ENCODE assay signal across 24 cellular contexts in the genomic region with DNA sequence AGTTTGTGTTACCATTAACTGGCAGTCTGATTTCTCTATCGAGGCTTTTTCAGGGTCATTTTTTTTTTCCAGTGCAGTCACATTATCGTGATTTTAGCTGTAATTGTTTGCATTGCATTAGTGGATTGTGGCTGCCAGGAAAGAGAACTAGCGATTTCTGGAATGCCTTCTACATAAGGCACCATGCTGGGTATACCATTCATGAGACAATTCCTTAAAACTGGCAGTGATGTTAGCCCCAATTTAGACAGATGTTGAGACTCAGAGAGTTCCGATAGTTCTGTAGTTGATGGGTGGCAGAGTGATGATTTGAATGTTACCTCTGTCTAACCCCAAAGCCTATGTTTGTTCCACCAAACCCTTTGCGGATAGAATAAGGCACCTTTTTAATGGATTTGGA.
DNase-seq lines count a peak whose midpoint lies in the region; TF ChIP-seq lines count a peak whose summit lies in the region.
"Had no signal": no experiment of that assay in that cellular context is flagged by ENCODE, and none has a peak within 500 bp of the region (broad histone marks: within the 10 kb centered on the region; RNA-seq: fewer than 3 reads in every experiment).

No MANE protein-coding gene starts in this region.

- in situ Hi-C loops in astrocyte of the cerebellum (cut with HindIII; ENCODE audit: low sequenced_read_pairs): no loop called here

- H3K27ac Mint-ChIP-seq in MCF 10A (ENCODE audit: low read depth, unreplicated experiment): no peak overlapping the region
- H3K27ac Mint-ChIP-seq: B cell, CD14-positive monocyte had no signal

- no peaks in the 10 kb centered on the region for H3K36me3 Mint-ChIP-seq in MCF 10A (ENCODE audit: insufficient read depth, unreplicated experiment)
- H3K36me3 Mint-ChIP-seq: CD14-positive monocyte; CD8-positive, alpha-beta memory T cell had no signal

- H3K4me3 ChIP-seq in astrocyte of the cerebellum (ENCODE audit: low read depth, low read length) (no peak overlapping the region), esophagus muscularis mucosa (no peak overlapping the region)
- H3K4me3 ChIP-seq: PC-9, SJCRH30 had no signal

- H3K9me3 Mint-ChIP-seq in MCF 10A (ENCODE audit: unreplicated experiment): no peaks in the 10 kb centered on the region

- no peak for TF ChIP-seq POLR2A in esophagus muscularis mucosa (IDR thresholded peaks at IDR 0.05; ENCODE audit: low read depth)

- POLR2A ChIA-PET in MCF 10A (lab: Yijun Ruan, JAX): no interaction called here

- no peaks in the 10 kb centered on the region for H3K27me3 ChIP-seq in esophagus muscularis mucosa
- H3K27me3 ChIP-seq: SJCRH30 had no signal

- intact Hi-C loops in esophagus muscularis mucosa (cut with DNase I): no loop called here
- intact Hi-C loops in MCF 10A (cut with micrococcal nuclease): no loop called here

- H3K27me3 Mint-ChIP-seq in MCF 10A (ENCODE audit: insufficient read depth, unreplicated experiment): no peaks in the 10 kb centered on the region
- H3K27me3 Mint-ChIP-seq: B cell had no signal

- peaks cover 8% of the 10 kb centered on the region for H3K4me1 Mint-ChIP-seq in MCF 10A (ENCODE audit: insufficient read depth, unreplicated experiment)
- H3K4me1 Mint-ChIP-seq: B cell; CD14-positive monocyte; CD8-positive, alpha-beta memory T cell had no signal

- no peak; the same call in 1 of the 2 replicates for TF ChIP-seq RAD21 in Ishikawa (IDR thresholded peaks at IDR 0.05; ENCODE audit: low read depth)

- H3K36me3 ChIP-seq in esophagus muscularis mucosa: no peaks in the 10 kb centered on the region
- H3K36me3 ChIP-seq: SJCRH30 had no signal

- no peak overlapping the region for H3K27ac ChIP-seq in esophagus muscularis mucosa (replicated peaks in 1 of 4)
- H3K27ac ChIP-seq: PC-9, SJCRH30 had no signal

- BruUV-seq in MCF 10A (replicated peaks; lab: Mats Ljungman, UMichigan): no TSS peak

- DNase-seq in astrocyte of the cerebellum (ENCODE audit: low read depth): peak; percentile 44
- DNase-seq in esophagus muscularis mucosa (ENCODE audit: extremely low spot score): peak; percentile 57
- no peak for DNase-seq in GM20000 (ENCODE audit: low spot score)
- DNase-seq in activated CD8-positive, alpha-beta memory T cell treated with anti-CD3 and anti-CD28 coated beads for 24 hours: no peak
- DNase-seq in NCI-H510A treated with DMSO at 0.1 percent for 48 hours (lab: John Stamatoyannopoulos, UW): no peak
- DNase-seq in MCF 10A (ENCODE audit: unreplicated experiment): no peak
- DNase-seq: CD8-positive, alpha-beta memory T cell; DMS 273 treated with DMSO at 0.1 percent for 48 hours; DMS79 treated with DMSO at 0.1 percent for 48 hours; GF-D8; KG1; MM.1S; NCI-H1417; NCI-H1694; NCI-H2029 treated with DMSO at 0.1 percent for 48 hours; NCI-H226; NCI-H510A; NCI-H748 treated with DMSO at 0.1 percent for 48 hours; NK-92 treated with Interleukin-12 subunit alpha and Interleukin-12 subunit beta, amount 100 ng/mL, for 24 hours; PC-9; SJCRH30 had no signal

- TF ChIP-seq CTCF in astrocyte of the cerebellum (IDR thresholded peaks at IDR 0.05; ENCODE audit: low read depth, low read length, missing control alignments) (no peak), esophagus muscularis mucosa (IDR thresholded peaks at IDR 0.05) (no peak), GM20000 (IDR thresholded peaks at IDR 0.05; ENCODE audit: extremely low read depth, missing control alignments) (no peak), MCF 10A (IDR thresholded peaks at IDR 0.05; ENCODE audit: unreplicated experiment) (no peak)

- CTCF ChIA-PET in MCF 10A (lab: Yijun Ruan, JAX): interaction anchor here (0.7 kb wide), 1 partner anchor 11 kb away, joined by 3 read pairs; no protein-coding TSS in a partner anchor

- peaks cover 0 to 3% (median 0%) of the 10 kb centered on the region in 4 donors for H3K4me1 ChIP-seq in esophagus muscularis mucosa

- H3K4me3 Mint-ChIP-seq in MCF 10A (ENCODE audit: unreplicated experiment): no peak overlapping the region
- H3K4me3 Mint-ChIP-seq: B cell; CD14-positive monocyte; CD8-positive, alpha-beta memory T cell had no signal

- TF ChIP-seq EP300 in Ishikawa (IDR thresholded peaks at IDR 0.05; ENCODE audit: borderline replicate concordance) (peak; percentile 95), esophagus muscularis mucosa (IDR thresholded peaks at IDR 0.05) (no peak)

- H3K9me3 ChIP-seq in esophagus muscularis mucosa: no peaks in the 10 kb centered on the region
- H3K9me3 ChIP-seq: SJCRH30 had no signal

- 89% methylated on average over 5 of the region's 5 CpGs for WGBS in esophagus muscularis mucosa

TF ChIP-seq in Ishikawa, 13 proteins besides CTCF, POLR2A, EP300 and RAD21:
- TF ChIP-seq CEBPB (IDR thresholded peaks at IDR 0.05): peak; percentile 42; the same call in 1 of the 2 replicates
- no peak for TF ChIP-seq EGR1 (IDR thresholded peaks at IDR 0.05)
- TF ChIP-seq FOXM1 (IDR thresholded peaks at IDR 0.05; ENCODE audit: borderline replicate concordance, low read depth): peak; percentile 92
- TF ChIP-seq, protein P1, sequence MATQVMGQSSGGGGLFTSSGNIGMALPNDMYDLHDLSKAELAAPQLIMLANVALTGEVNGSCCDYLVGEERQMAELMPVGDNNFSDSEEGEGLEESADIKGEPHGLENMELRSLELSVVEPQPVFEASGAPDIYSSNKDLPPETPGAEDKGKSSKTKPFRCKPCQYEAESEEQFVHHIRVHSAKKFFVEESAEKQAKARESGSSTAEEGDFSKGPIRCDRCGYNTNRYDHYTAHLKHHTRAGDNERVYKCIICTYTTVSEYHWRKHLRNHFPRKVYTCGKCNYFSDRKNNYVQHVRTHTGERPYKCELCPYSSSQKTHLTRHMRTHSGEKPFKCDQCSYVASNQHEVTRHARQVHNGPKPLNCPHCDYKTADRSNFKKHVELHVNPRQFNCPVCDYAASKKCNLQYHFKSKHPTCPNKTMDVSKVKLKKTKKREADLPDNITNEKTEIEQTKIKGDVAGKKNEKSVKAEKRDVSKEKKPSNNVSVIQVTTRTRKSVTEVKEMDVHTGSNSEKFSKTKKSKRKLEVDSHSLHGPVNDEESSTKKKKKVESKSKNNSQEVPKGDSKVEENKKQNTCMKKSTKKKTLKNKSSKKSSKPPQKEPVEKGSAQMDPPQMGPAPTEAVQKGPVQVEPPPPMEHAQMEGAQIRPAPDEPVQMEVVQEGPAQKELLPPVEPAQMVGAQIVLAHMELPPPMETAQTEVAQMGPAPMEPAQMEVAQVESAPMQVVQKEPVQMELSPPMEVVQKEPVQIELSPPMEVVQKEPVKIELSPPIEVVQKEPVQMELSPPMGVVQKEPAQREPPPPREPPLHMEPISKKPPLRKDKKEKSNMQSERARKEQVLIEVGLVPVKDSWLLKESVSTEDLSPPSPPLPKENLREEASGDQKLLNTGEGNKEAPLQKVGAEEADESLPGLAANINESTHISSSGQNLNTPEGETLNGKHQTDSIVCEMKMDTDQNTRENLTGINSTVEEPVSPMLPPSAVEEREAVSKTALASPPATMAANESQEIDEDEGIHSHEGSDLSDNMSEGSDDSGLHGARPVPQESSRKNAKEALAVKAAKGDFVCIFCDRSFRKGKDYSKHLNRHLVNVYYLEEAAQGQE (IDR thresholded peaks at IDR 0.05; ENCODE audit: low read depth): no peak
- TF ChIP-seq CREB1 (IDR thresholded peaks at IDR 0.05; ENCODE audit: low read depth): no peak
- TF ChIP-seq USF1 (IDR thresholded peaks at IDR 0.05): 0 out of 2 replicates have a peak, but pooled peaks have one; percentile 8
- peak; percentile 93 for TF ChIP-seq TCF12 (IDR thresholded peaks at IDR 0.05; ENCODE audit: low read depth)
- no peak for TF ChIP-seq ZBTB7A (IDR thresholded peaks at IDR 0.05; ENCODE audit: low read depth)
- TF ChIP-seq YY1 (IDR thresholded peaks at IDR 0.05; ENCODE audit: low read depth): peak; percentile 57; the same call in 1 of the 2 replicates
- TF ChIP-seq, protein P2, sequence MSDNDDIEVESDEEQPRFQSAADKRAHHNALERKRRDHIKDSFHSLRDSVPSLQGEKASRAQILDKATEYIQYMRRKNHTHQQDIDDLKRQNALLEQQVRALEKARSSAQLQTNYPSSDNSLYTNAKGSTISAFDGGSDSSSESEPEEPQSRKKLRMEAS (IDR thresholded peaks at IDR 0.05): 0 out of 2 replicates have a peak, but pooled peaks have one; percentile 56
- TF ChIP-seq TEAD4 (IDR thresholded peaks at IDR 0.05): peak; percentile 96
- peak; percentile 88 for TF ChIP-seq NFIC (IDR thresholded peaks at IDR 0.05)

Comparison
In these comparisons a context has a peak if more than half of its experiments do, and no peak if none do; other contexts are left out.
1. DNase-seq: peak in astrocyte of the cerebellum (single experiment) and esophagus muscularis mucosa (single experiment); none in GM20000 (single experiment), activated CD8-positive, alpha-beta memory T cell treated with anti-CD3 and anti-CD28 coated beads for 24 hours (single experiment), NCI-H510A treated with DMSO at 0.1 percent for 48 hours (single experiment) and MCF 10A (single experiment).